In the genomic region with DNA sequence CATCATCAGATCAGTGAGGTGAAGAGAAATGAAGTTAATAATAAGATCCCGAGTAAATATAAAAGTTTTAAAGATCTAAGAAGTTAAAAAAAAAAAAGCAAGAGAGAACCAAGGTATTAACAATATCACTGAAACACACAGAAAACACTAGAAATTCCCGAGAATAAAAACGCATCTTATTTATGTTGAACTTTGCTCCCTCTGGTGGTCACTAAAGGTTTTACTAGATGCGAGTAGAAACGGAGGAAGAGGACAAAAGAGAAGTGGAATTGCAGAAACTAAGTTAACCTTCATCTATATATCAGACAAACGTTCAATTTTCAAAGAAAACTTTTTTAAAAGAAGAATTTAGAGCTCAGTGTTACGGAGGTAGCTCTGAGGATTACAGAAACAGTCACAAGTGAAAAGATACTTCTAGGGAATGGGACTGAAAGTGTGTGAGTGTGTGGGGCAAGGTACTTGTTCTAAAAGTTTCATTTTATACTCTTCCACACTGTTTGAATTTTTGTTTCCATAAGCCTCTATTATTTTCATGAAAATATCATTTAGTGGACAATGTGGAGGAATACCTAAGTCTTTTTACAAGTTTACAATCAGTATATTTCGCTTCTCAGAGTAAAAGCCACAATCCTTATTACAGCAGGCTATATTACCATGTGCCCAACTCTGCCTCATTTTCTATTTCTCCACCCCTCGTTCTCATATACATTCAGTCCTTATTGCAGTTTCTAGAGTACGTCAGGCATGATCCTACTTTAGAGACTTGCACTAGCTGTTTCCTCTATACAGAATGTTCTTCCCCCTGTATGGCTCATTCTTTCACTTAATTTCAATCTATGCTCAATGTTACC, we compare ENCODE assay signal across 8 cellular contexts. TPM values are rescaled to one million over a fixed set of nuclear protein-coding genes. Genes with fewer than 3 reads are reported as not detected.
DNase-seq lines count a peak whose midpoint lies in the region; ATAC-seq, FAIRE-seq and TF ChIP-seq lines count a peak whose summit lies in the region.

No MANE protein-coding gene starts in this region.

- no peaks in the 10 kb centered on the region for H3K27me3 Mint-ChIP-seq in CD4-positive, CD25-positive, alpha-beta regulatory T cell

- peak in 1 of 2 donors; percentile 55 for ATAC-seq in CD4-positive, CD25-positive, alpha-beta regulatory T cell (ENCODE audit: low read depth in 2 of 2)
- ATAC-seq in GM19351 (IDR thresholded peaks at IDR 0.05; ENCODE audit: unreplicated experiment), result peak; percentile 45
- ATAC-seq in GM18505 (IDR thresholded peaks at IDR 0.05; ENCODE audit: unreplicated experiment), result no peak

- no peak overlapping the region for H3K27ac Mint-ChIP-seq in CD4-positive, CD25-positive, alpha-beta regulatory T cell

- no peaks in the 10 kb centered on the region for H3K9me3 Mint-ChIP-seq in CD4-positive, CD25-positive, alpha-beta regulatory T cell

- no peaks in the 10 kb centered on the region for H3K9me3 ChIP-seq in CD4-positive, CD25-positive, alpha-beta regulatory T cell (ENCODE audit: control insufficient read depth in 2 of 2, low read length in 2 of 2)
- H3K9me3 ChIP-seq in transverse colon, result no peaks in the 10 kb centered on the region

- intact Hi-C loops in transverse colon (cut with DNase I; ENCODE audit: low total_unique reads), result no loop called here

- TF ChIP-seq CTCF in transverse colon (IDR thresholded peaks at IDR 0.05), result peak; percentile 62 to 82 (median 65)

- H3K4me3 Mint-ChIP-seq in CD4-positive, CD25-positive, alpha-beta regulatory T cell, result peak overlapping the region in 1 of 4 donors; percentile 51

- peaks cover 4% of the 10 kb centered on the region for H3K4me1 ChIP-seq in CD4-positive, CD25-positive, alpha-beta regulatory T cell (ENCODE audit: control insufficient read depth, insufficient read depth, low read length, poor library complexity, severe bottlenecking)
- H3K4me1 ChIP-seq in transverse colon, result peaks cover 0 to 9% (median 2%) of the 10 kb centered on the region in 4 donors

- peaks cover 27% of the 10 kb centered on the region for H3K36me3 Mint-ChIP-seq in CD4-positive, CD25-positive, alpha-beta regulatory T cell

- peak; percentile 97 for FAIRE-seq in islet of Langerhans (lab: Jason Lieb, UNC)

- TF ChIP-seq POLR2A in transverse colon (IDR thresholded peaks at IDR 0.05) (no peak), GM18505 (IDR thresholded peaks at IDR 0.05; ENCODE audit: borderline replicate concordance, extremely low read depth, insufficient read depth, insufficient read length) (no peak)

- peaks cover 13 to 35% (median 18%) of the 10 kb centered on the region in 4 donors for H3K4me1 Mint-ChIP-seq in CD4-positive, CD25-positive, alpha-beta regulatory T cell

- peak in 2 of 3 donors; percentile 33 to 62 for DNase-seq in CD4-positive, CD25-positive, alpha-beta regulatory T cell
- DNase-seq in NCI-H345 treated with DMSO at 0.1 percent for 48 hours (lab: John Stamatoyannopoulos, UW; ENCODE audit: unreplicated experiment), result peak; percentile 33
- DNase-seq in astrocyte of the hippocampus (ENCODE audit: low read depth, low spot score), result peak; percentile 74
- DNase-seq in transverse colon, result no peak
- no peak for DNase-seq in activated T-cell treated with anti-CD3 and anti-CD28 coated beads, Interleukin-2, amount 50 U/mL, for 48 hours

- H3K27me3 ChIP-seq in CD4-positive, CD25-positive, alpha-beta regulatory T cell (ENCODE audit: control insufficient read depth, insufficient read depth, low read length), result no peaks in the 10 kb centered on the region
- H3K27me3 ChIP-seq in transverse colon, result no peaks in the 10 kb centered on the region

- TF ChIP-seq EP300 in transverse colon (IDR thresholded peaks at IDR 0.05; ENCODE audit: low read depth), result no peak

- peak overlapping the region; percentile 46 for H3K4me3 ChIP-seq in CD4-positive, CD25-positive, alpha-beta regulatory T cell (ENCODE audit: low read depth, low read length)
- no peak overlapping the region for H3K4me3 ChIP-seq in transverse colon

- in situ Hi-C loops in transverse colon (cut with MboI; ENCODE audit: low pct_ligation_motif_present in 1 of 4, low pct_unique_long_range_greater_than_20kb in 1 of 4, low sequenced_read_pairs in 3 of 4), result loop anchor here in 3 of 4 donors (10.0 to 25.0 kb wide), 2 partner anchors 220 to 238 kb away; no protein-coding TSS in a partner anchor

- WGBS in transverse colon (ENCODE audit: low coverage in 1 of 2), 2 donors, result 24 to 28% methylated on average over 9 to 10 of the region's 10 CpGs

- H3K36me3 ChIP-seq in CD4-positive, CD25-positive, alpha-beta regulatory T cell (ENCODE audit: control insufficient read depth, insufficient read depth, low read length), result peaks cover 9% of the 10 kb centered on the region
- peaks cover 0 to 6% (median 0%) of the 10 kb centered on the region in 4 donors for H3K36me3 ChIP-seq in transverse colon

- no peak overlapping the region for H3K27ac ChIP-seq in CD4-positive, CD25-positive, alpha-beta regulatory T cell (ENCODE audit: insufficient read depth, low read length, poor library complexity, severe bottlenecking)
- H3K27ac ChIP-seq in transverse colon, result no peak overlapping the region

RNA-seq across cellular contexts. Expression of gene ACBD6, which starts 19.7 kb away (rescaled TPM):
- total RNA-seq in CD4-positive, CD25-positive, alpha-beta regulatory T cell, result 25.1 TPM
- 10 to 100 TPM; 23.4 to 34.9 (median 29.8) TPM for polyA plus RNA-seq in CD4-positive, CD25-positive, alpha-beta regulatory T cell
- 10 to 100 TPM in 3 of 4 donors, 1 to 10 TPM in 1; 9.7 to 48.4 (median 38.6) TPM for total RNA-seq in transverse colon

Comparison
In these comparisons a context has a peak if more than half of its experiments do, and no peak if none do; other contexts are left out.
1. DNase-seq: peak in CD4-positive, CD25-positive, alpha-beta regulatory T cell (2 of 3), NCI-H345 treated with DMSO at 0.1 percent for 48 hours (single experiment) and astrocyte of the hippocampus (single experiment); none in transverse colon (single experiment) and activated T-cell treated with anti-CD3 and anti-CD28 coated beads, Interleukin-2, amount 50 U/mL, for 48 hours (0 of 2).